16 cellular contexts compared by ENCODE assay signal in genomic region chr3:107206945-107207344, GRCh38.
DNase-seq lines count a peak whose midpoint lies in the region; ATAC-seq, FAIRE-seq and TF ChIP-seq lines count a peak whose summit lies in the region.
"Had no signal": no experiment of that assay in that cellular context is flagged by ENCODE, and none has a peak within 500 bp of the region (broad histone marks: within the 10 kb centered on the region; RNA-seq: fewer than 3 reads in every experiment).

No MANE protein-coding gene starts in this region.

- FAIRE-seq in pancreas (lab: Jason Lieb, UNC) = no peak
- FAIRE-seq: bronchial epithelial cell, islet of Langerhans, RCC 7860 had no signal

- no peak overlapping the region for H3K27ac Mint-ChIP-seq in endodermal cell
- H3K27ac Mint-ChIP-seq: WTC11 had no signal

- H3K9me3 ChIP-seq in ascending aorta (no peaks in the 10 kb centered on the region), heart left ventricle (no peaks in the 10 kb centered on the region), osteoblast (ENCODE audit: low read depth, low read length) (no peaks in the 10 kb centered on the region), thyroid gland (no peaks in the 10 kb centered on the region), pancreas (no peaks in the 10 kb centered on the region), endodermal cell (ENCODE audit: control insufficient read depth, low read length) (no peaks in the 10 kb centered on the region)

- TF ChIP-seq CTCF in ascending aorta (IDR thresholded peaks at IDR 0.05) = no peak
- TF ChIP-seq CTCF in heart left ventricle (IDR thresholded peaks at IDR 0.05) = no peak
- TF ChIP-seq CTCF in osteoblast (IDR thresholded peaks at IDR 0.05; ENCODE audit: extremely low read depth, low read depth, low read length) = no peak
- TF ChIP-seq CTCF in thyroid gland (IDR thresholded peaks at IDR 0.05) = no peak
- TF ChIP-seq CTCF in pancreas (IDR thresholded peaks at IDR 0.05) = no peak
- no peak for TF ChIP-seq CTCF in endodermal cell (conservative IDR thresholded peaks at IDR 0.05)

- no peaks in the 10 kb centered on the region for H3K27me3 Mint-ChIP-seq in endodermal cell (ENCODE audit: insufficient read depth)
- H3K27me3 Mint-ChIP-seq in activated T-cell treated with anti-CD3 and anti-CD28 coated beads, Interleukin-2, amount 50 U/mL, for 4 hours (ENCODE audit: low read depth) = peaks cover 8% of the 10 kb centered on the region

- H3K4me2 ChIP-seq in osteoblast (ENCODE audit: insufficient read depth, low read length) = no peak overlapping the region

- H3K36me3 ChIP-seq in ascending aorta = no peaks in the 10 kb centered on the region
- no peaks in the 10 kb centered on the region for H3K36me3 ChIP-seq in heart left ventricle
- no peaks in the 10 kb centered on the region for H3K36me3 ChIP-seq in osteoblast (ENCODE audit: insufficient read depth, low read length)
- H3K36me3 ChIP-seq in thyroid gland = no peaks in the 10 kb centered on the region
- H3K36me3 ChIP-seq in pancreas = no peaks in the 10 kb centered on the region
- H3K36me3 ChIP-seq in endodermal cell (ENCODE audit: control insufficient read depth, insufficient read depth, low read length) = no peaks in the 10 kb centered on the region

- H3K27me3 ChIP-seq in ascending aorta = no peaks in the 10 kb centered on the region
- no peaks in the 10 kb centered on the region for H3K27me3 ChIP-seq in heart left ventricle
- no peaks in the 10 kb centered on the region for H3K27me3 ChIP-seq in osteoblast (ENCODE audit: insufficient read depth, low read length)
- no peaks in the 10 kb centered on the region for H3K27me3 ChIP-seq in thyroid gland
- H3K27me3 ChIP-seq in pancreas = no peaks in the 10 kb centered on the region
- H3K27me3 ChIP-seq in endodermal cell (ENCODE audit: control insufficient read depth, insufficient read depth, low read length, poor library complexity, severe bottlenecking) = no peaks in the 10 kb centered on the region

- ATAC-seq in heart left ventricle (peak; percentile 45 to 85 (median 56)), pancreas (no peak)
- ATAC-seq in activated T-cell treated with anti-CD3 and anti-CD28 coated beads, Interleukin-2, amount 50 U/mL, for 4 hours = no peak

- peak overlapping the region; percentile 69 to 83 for H3K27ac ChIP-seq in ascending aorta
- peak overlapping the region; percentile 54 to 88 (median 76) for H3K27ac ChIP-seq in heart left ventricle
- peak overlapping the region; percentile 84 for H3K27ac ChIP-seq in osteoblast (ENCODE audit: low read depth, low read length)
- H3K27ac ChIP-seq in thyroid gland = peak overlapping the region in 1 of 3 donors; percentile 12
- peak overlapping the region in 1 of 4 donors; percentile 73 for H3K27ac ChIP-seq in pancreas
- no peak overlapping the region for H3K27ac ChIP-seq in endodermal cell (ENCODE audit: low read depth, low read length)

- TF ChIP-seq POLR2A in heart left ventricle (IDR thresholded peaks at IDR 0.05) (no peak), thyroid gland (IDR thresholded peaks at IDR 0.05) (no peak)

- intact Hi-C loops in ascending aorta (cut with DNase I) = loop anchor here (5.0 kb wide), 1 partner anchor 315 kb away; the partner anchor contains the start of gene BBX
- intact Hi-C loops in heart left ventricle (cut with DNase I) = no loop called here
- intact Hi-C loops in thyroid gland (cut with DNase I) = no loop called here
- intact Hi-C loops in pancreas (cut with DNase I) = no loop called here

- H3K4me3 ChIP-seq in ascending aorta (no peak overlapping the region), heart left ventricle (no peak overlapping the region), osteoblast (ENCODE audit: insufficient read depth, low read length) (no peak overlapping the region), thyroid gland (replicated peaks in 1 of 3) (no peak overlapping the region), pancreas (no peak overlapping the region), endodermal cell (ENCODE audit: low read length) (no peak overlapping the region)

- no peak overlapping the region for H2AFZ ChIP-seq in osteoblast (ENCODE audit: low read length)

- H3K9ac ChIP-seq in endodermal cell (ENCODE audit: extremely low read depth, low read length, poor library complexity, severe bottlenecking) = no peak overlapping the region

- no peaks in the 10 kb centered on the region for H3K36me3 Mint-ChIP-seq in endodermal cell (ENCODE audit: low read depth)
- no peaks in the 10 kb centered on the region for H3K36me3 Mint-ChIP-seq in activated T-cell treated with anti-CD3 and anti-CD28 coated beads, Interleukin-2, amount 50 U/mL, for 4 hours (ENCODE audit: insufficient read depth)
- H3K36me3 Mint-ChIP-seq: WTC11 had no signal

- H3K4me1 Mint-ChIP-seq in endodermal cell = peaks cover 11% of the 10 kb centered on the region
- H3K4me1 Mint-ChIP-seq in activated T-cell treated with anti-CD3 and anti-CD28 coated beads, Interleukin-2, amount 50 U/mL, for 4 hours (ENCODE audit: low read depth) = no peaks in the 10 kb centered on the region

- H3K4me1 ChIP-seq in ascending aorta = peaks cover 6 to 29% of the 10 kb centered on the region in 2 donors
- H3K4me1 ChIP-seq in heart left ventricle = peaks cover 0 to 59% (median 35%) of the 10 kb centered on the region in 12 donors
- H3K4me1 ChIP-seq in osteoblast (ENCODE audit: insufficient read depth, low read length) = peaks cover 42% of the 10 kb centered on the region
- peaks cover 18 to 25% of the 10 kb centered on the region in 2 donors for H3K4me1 ChIP-seq in thyroid gland
- H3K4me1 ChIP-seq in pancreas = peaks cover 14 to 23% (median 21%) of the 10 kb centered on the region in 3 donors
- no peaks in the 10 kb centered on the region for H3K4me1 ChIP-seq in endodermal cell (ENCODE audit: control insufficient read depth, insufficient read depth, low read length)

- no peaks in the 10 kb centered on the region for H3K79me2 ChIP-seq in osteoblast (ENCODE audit: insufficient read depth, low read length)

- H4K20me1 ChIP-seq in osteoblast (ENCODE audit: insufficient read depth, low read length) = no peaks in the 10 kb centered on the region

- DNase-seq in ascending aorta (ENCODE audit: low spot score in 2 of 2) (no peak), heart left ventricle (peak in 2 of 5 donors; percentile 45 to 49), osteoblast (ENCODE audit: insufficient read length, low spot score, missing footprints) (no peak), thyroid gland (peak; percentile 7 to 8), pancreas (no peak), endodermal cell (no peak), foreskin melanocyte (no peak)
- DNase-seq in activated T-cell treated with anti-CD3 and anti-CD28 coated beads, Interleukin-2, amount 50 U/mL, for 4 hours = no peak
- DNase-seq: NCI-H1694 treated with DMSO at 0.1 percent for 48 hours; NCI-H524 treated with DMSO at 0.1 percent for 48 hours; stimulated activated CD4-positive, alpha-beta T cell treated with anti-CD3 and anti-CD28 coated beads, Interleukin-2, amount 100 ng/mL, for 24 hours; T-helper 1 cell had no signal

- H3K9me3 Mint-ChIP-seq in endodermal cell = no peaks in the 10 kb centered on the region
- H3K9me3 Mint-ChIP-seq in activated T-cell treated with anti-CD3 and anti-CD28 coated beads, Interleukin-2, amount 50 U/mL, for 4 hours = no peaks in the 10 kb centered on the region
- H3K9me3 Mint-ChIP-seq: WTC11 had no signal

- no peak overlapping the region for H3K4me3 Mint-ChIP-seq in endodermal cell
- no peak overlapping the region for H3K4me3 Mint-ChIP-seq in activated T-cell treated with anti-CD3 and anti-CD28 coated beads, Interleukin-2, amount 50 U/mL, for 4 hours
- H3K4me3 Mint-ChIP-seq: WTC11 had no signal

Comparison
In these comparisons a context has a peak if more than half of its experiments do, and no peak if none do; other contexts are left out.
1. DNase-seq: peak in thyroid gland (2 of 2); none in ascending aorta (0 of 2), osteoblast (single experiment), pancreas (0 of 6), endodermal cell (single experiment), foreskin melanocyte (single experiment) and activated T-cell treated with anti-CD3 and anti-CD28 coated beads, Interleukin-2, amount 50 U/mL, for 4 hours (single experiment).
2. ATAC-seq: peak in heart left ventricle (4 of 4); none in pancreas (0 of 4) and activated T-cell treated with anti-CD3 and anti-CD28 coated beads, Interleukin-2, amount 50 U/mL, for 4 hours (0 of 2).